15 cellular contexts compared by ENCODE assay signal in genomic region chr2:20972792-20973565, GRCh38.
"Had no signal": no experiment of that assay in that cellular context is flagged by ENCODE, and none has a peak within 500 bp of the region (broad histone marks: within the 10 kb centered on the region; RNA-seq: fewer than 3 reads in every experiment).

No MANE protein-coding gene starts in this region.

- H3K27me3 ChIP-seq: pancreas had no signal

- ATAC-seq: activated CD8-positive, alpha-beta T cell treated with anti-CD3 and anti-CD28 coated beads, Interleukin-2, amount 10 ng/mL, durations not matched to agents 7 days and 5 days; pancreas; stimulated activated naive B cell treated with anti-CD40 and anti-IgM and Interleukin-4, amounts not matched to agents 10 μg/mL and 1 μg/mL and 100 μg/mL, for 72 hours had no signal

- H3K36me3 Mint-ChIP-seq: activated naive CD8-positive, alpha-beta T cell treated with anti-CD3 and anti-CD28 coated beads, Interleukin-2, amount 10 ng/mL, durations not matched to agents 7 days and 5 days; naive B cell; stimulated activated naive B cell treated with anti-CD40 and anti-IgM and Interleukin-4, amounts not matched to agents 10 μg/mL and 1 μg/mL and 100 μg/mL, for 72 hours had no signal

- H3K36me3 ChIP-seq: pancreas had no signal

- H3K27ac ChIP-seq: epithelial cell of prostate, pancreas had no signal

- DNase-seq: activated B cell treated with CpG ODN at 0.5 μM for 24 hours; activated CD4-positive, alpha-beta T cell treated with anti-CD3 and anti-CD28 coated beads for 48 hours; activated CD8-positive, alpha-beta T cell treated with anti-CD3 and anti-CD28 coated beads, Interleukin-2, amount 10 ng/mL, durations not matched to agents 7 days and 5 days; activated naive CD8-positive, alpha-beta T cell treated with anti-CD3 and anti-CD28 coated beads, Interleukin-2, amount 10 ng/mL, durations not matched to agents 7 days and 5 days; anterior cingulate cortex; glutamatergic neuron; kidney glomerular epithelial cell; midbrain; naive B cell; pancreas; stimulated activated CD4-positive, alpha-beta T cell treated with anti-CD3 and anti-CD28 coated beads, Interleukin-4, amount 100 ng/mL, for 1 hour; stimulated activated naive B cell treated with anti-CD40 and anti-IgM and Interleukin-4, amounts not matched to agents 10 μg/mL and 1 μg/mL and 100 μg/mL, for 72 hours; substantia nigra; T-helper 2 cell had no signal

- H3K27ac Mint-ChIP-seq: activated B cell treated with CpG ODN at 0.5 μM for 24 hours; activated CD8-positive, alpha-beta T cell treated with anti-CD3 and anti-CD28 coated beads, Interleukin-2, amount 10 ng/mL, durations not matched to agents 7 days and 5 days; activated naive CD8-positive, alpha-beta T cell treated with anti-CD3 and anti-CD28 coated beads, Interleukin-2, amount 10 ng/mL, durations not matched to agents 7 days and 5 days; stimulated activated naive B cell treated with anti-CD40 and anti-IgM and Interleukin-4, amounts not matched to agents 10 μg/mL and 1 μg/mL and 100 μg/mL, for 72 hours had no signal

- H3K9me3 ChIP-seq: pancreas had no signal

- H3K4me1 Mint-ChIP-seq: activated B cell treated with CpG ODN at 0.5 μM for 24 hours; activated naive CD8-positive, alpha-beta T cell treated with anti-CD3 and anti-CD28 coated beads, Interleukin-2, amount 10 ng/mL, durations not matched to agents 7 days and 5 days; naive B cell had no signal

- H3K4me3 Mint-ChIP-seq: activated B cell treated with CpG ODN at 0.5 μM for 24 hours; activated CD8-positive, alpha-beta T cell treated with anti-CD3 and anti-CD28 coated beads, Interleukin-2, amount 10 ng/mL, durations not matched to agents 7 days and 5 days; activated naive CD8-positive, alpha-beta T cell treated with anti-CD3 and anti-CD28 coated beads, Interleukin-2, amount 10 ng/mL, durations not matched to agents 7 days and 5 days; naive B cell; stimulated activated naive B cell treated with anti-CD40 and anti-IgM and Interleukin-4, amounts not matched to agents 10 μg/mL and 1 μg/mL and 100 μg/mL, for 72 hours had no signal

- H3K4me3 ChIP-seq: pancreas had no signal

- H3K9me3 Mint-ChIP-seq: activated B cell treated with CpG ODN at 0.5 μM for 24 hours; activated naive CD8-positive, alpha-beta T cell treated with anti-CD3 and anti-CD28 coated beads, Interleukin-2, amount 10 ng/mL, durations not matched to agents 7 days and 5 days; naive B cell; stimulated activated naive B cell treated with anti-CD40 and anti-IgM and Interleukin-4, amounts not matched to agents 10 μg/mL and 1 μg/mL and 100 μg/mL, for 72 hours had no signal

- H3K4me1 ChIP-seq: pancreas had no signal
